ENCODE assay signal across 8 cellular contexts in the genomic region with DNA sequence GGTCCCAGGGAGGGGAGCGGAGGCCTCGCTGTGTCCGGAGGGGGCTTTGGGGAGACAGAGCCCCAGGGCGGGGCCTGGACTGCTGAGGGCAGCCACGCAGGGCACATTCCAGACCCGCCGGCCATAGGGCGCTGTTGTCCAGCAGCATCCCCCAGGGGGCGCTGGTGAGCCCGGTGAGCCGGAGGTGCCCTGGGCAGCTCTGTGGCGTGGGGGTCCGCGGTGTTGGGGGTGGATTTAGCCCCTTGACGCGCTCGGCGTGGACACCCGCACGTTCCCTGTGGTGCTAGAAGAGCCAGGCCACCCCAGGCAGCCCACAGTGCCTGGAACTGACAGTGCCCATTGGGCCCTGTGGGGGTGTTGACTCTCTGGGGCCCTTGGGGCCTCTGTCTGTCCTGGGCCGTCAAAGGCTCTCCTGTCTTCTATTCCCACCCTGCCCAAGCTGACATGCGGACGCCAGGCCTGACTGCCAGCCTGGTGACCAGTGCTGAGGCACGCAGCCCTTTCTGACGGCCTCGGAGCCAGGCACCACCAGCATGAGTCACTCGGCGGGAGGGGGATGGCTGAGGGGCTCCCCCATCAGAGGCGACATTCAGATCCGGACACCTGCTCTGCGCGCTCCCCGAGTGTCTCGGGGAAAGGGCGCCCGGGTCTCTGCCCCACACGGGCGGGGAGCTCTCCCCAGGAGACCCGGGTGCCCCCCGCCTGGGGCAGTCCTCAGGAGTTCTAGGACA. TPM values are rescaled to one million over a fixed set of nuclear protein-coding genes. Genes with fewer than 3 reads are reported as not detected.
DNase-seq lines count a peak whose midpoint lies in the region; ATAC-seq, FAIRE-seq and TF ChIP-seq lines count a peak whose summit lies in the region.

No MANE protein-coding gene starts in this region.

- H3K9me3 Mint-ChIP-seq in chondrocyte (ENCODE audit: low read depth) = no peaks in the 10 kb centered on the region

- ATAC-seq in upper lobe of right lung (peak; percentile 24), GM21390 (IDR thresholded peaks at IDR 0.05; ENCODE audit: unreplicated experiment) (no peak), GM19351 (IDR thresholded peaks at IDR 0.05; ENCODE audit: unreplicated experiment) (no peak)

- no peak overlapping the region for H3K27ac Mint-ChIP-seq in chondrocyte (ENCODE audit: unreplicated experiment)

- H3K9me2 ChIP-seq in SU-DHL-6 (replicated peaks; ENCODE audit: insufficient read depth, low read length) = no peaks in the 10 kb centered on the region

- H3K9ac ChIP-seq in SU-DHL-6 (ENCODE audit: low read length) = no peak overlapping the region

- intact Hi-C loops in upper lobe of right lung (cut with DNase I) = no loop called here

- H3K4me3 Mint-ChIP-seq in chondrocyte (ENCODE audit: unreplicated experiment) = no peak overlapping the region

- FAIRE-seq in RCC 7860 (lab: Jason Lieb, UNC) = no peak

- H3K4me3 ChIP-seq in GM12875 (ENCODE audit: low read depth, low read length) = no peak overlapping the region
- H3K4me3 ChIP-seq in SU-DHL-6 (ENCODE audit: insufficient read depth, low read length, poor library complexity, severe bottlenecking) = no peak overlapping the region
- no peak overlapping the region for H3K4me3 ChIP-seq in upper lobe of right lung

- H3K9me3 ChIP-seq in SU-DHL-6 (ENCODE audit: insufficient read depth, low read length) = no peaks in the 10 kb centered on the region
- H3K9me3 ChIP-seq in upper lobe of right lung = no peaks in the 10 kb centered on the region

- peaks cover 5% of the 10 kb centered on the region for H3K27me3 Mint-ChIP-seq in chondrocyte (ENCODE audit: low read depth)

- H2AFZ ChIP-seq in SU-DHL-6 (ENCODE audit: low read depth, low read length, severe bottlenecking) = no peak overlapping the region

- H3K79me2 ChIP-seq in SU-DHL-6 (ENCODE audit: insufficient read depth, low read length) = no peaks in the 10 kb centered on the region

- peaks cover 4% of the 10 kb centered on the region for H3K36me3 Mint-ChIP-seq in chondrocyte (ENCODE audit: low read depth)

- TF ChIP-seq CTCF in GM12875 (IDR thresholded peaks at IDR 0.05; ENCODE audit: borderline replicate concordance, insufficient read depth, low read depth, low read length) (peak; percentile 74), SU-DHL-6 (IDR thresholded peaks at IDR 0.05; ENCODE audit: insufficient read depth, low read length, poor library complexity, severe bottlenecking) (peak; percentile 87), chondrocyte (IDR thresholded peaks at IDR 0.05) (peak; percentile 80), upper lobe of right lung (IDR thresholded peaks at IDR 0.05) (peak; percentile 56)

- no peaks in the 10 kb centered on the region; the same call in 1 of the 2 replicates for H3F3A ChIP-seq in SU-DHL-6 (ENCODE audit: insufficient read depth)

- no peak overlapping the region for H3K4me2 ChIP-seq in SU-DHL-6 (ENCODE audit: low read depth, low read length, poor library complexity, severe bottlenecking)

- H3K4me1 Mint-ChIP-seq in chondrocyte (ENCODE audit: low read depth) = peaks cover 9% of the 10 kb centered on the region

- H4K20me1 ChIP-seq in SU-DHL-6 (ENCODE audit: low read depth, low read length) = no peaks in the 10 kb centered on the region

- DNase-seq in chondrocyte (ENCODE audit: low spot score) = no peak
- DNase-seq in middle frontal gyrus (ENCODE audit: extremely low spot score, low spot score) = peak; percentile 80
- DNase-seq in upper lobe of right lung = peak; percentile 65
- no peak for DNase-seq in RCC 7860 (ENCODE audit: low spot score)

- H3K27ac ChIP-seq in SU-DHL-6 (ENCODE audit: low read depth, low read length) = no peak overlapping the region
- H3K27ac ChIP-seq in upper lobe of right lung = no peak overlapping the region

- no peaks in the 10 kb centered on the region for H3K36me3 ChIP-seq in SU-DHL-6 (ENCODE audit: low read length)
- peaks cover 10% of the 10 kb centered on the region for H3K36me3 ChIP-seq in upper lobe of right lung

- peaks cover 23% of the 10 kb centered on the region for H3K4me1 ChIP-seq in upper lobe of right lung

- H3K27me3 ChIP-seq in SU-DHL-6 (ENCODE audit: low read length) (no peaks in the 10 kb centered on the region), upper lobe of right lung (peaks cover 8% of the 10 kb centered on the region)

RNA-seq across cellular contexts. Expression of a gene that starts 23.9 kb away (rescaled TPM):
- total RNA-seq in chondrocyte (0.07 to 0.70 TPM (median 0.56 TPM) in 3 replicates), upper lobe of right lung (16.1 TPM)

RNA-seq across cellular contexts. Expression of a gene that starts 57.1 kb away (rescaled TPM):
- total RNA-seq in chondrocyte (2.7 to 4.5 TPM (median 3.3 TPM) in 3 replicates), upper lobe of right lung (13.2 TPM)

Comparison
In these comparisons a context has a peak if more than half of its experiments do, and no peak if none do; other contexts are left out.
1. DNase-seq: peak in middle frontal gyrus (single experiment) and upper lobe of right lung (single experiment); none in chondrocyte (single experiment) and RCC 7860 (single experiment).
2. RNA of a gene that starts 23.9 kb away (total RNA-seq): 16.1 TPM in upper lobe of right lung (single experiment); 0.07 to 0.70 TPM in chondrocyte; every median in the first group is over 10 times any median in the second.
3. Peak in every context shown above with its lines, with median percentiles within 50 percentile points of each other: CTCF ChIP-seq.